In genomic region chr11:34909955-34910354, GRCh38 we compare ENCODE assay signal across 21 cellular contexts. TPM values are rescaled to one million over a fixed set of nuclear protein-coding genes. Genes with fewer than 3 reads are reported as not detected.
DNase-seq lines count a peak whose midpoint lies in the region; ATAC-seq and TF ChIP-seq lines count a peak whose summit lies in the region.
"Had no signal": no experiment of that assay in that cellular context is flagged by ENCODE, and none has a peak within 500 bp of the region (broad histone marks: within the 10 kb centered on the region; RNA-seq: fewer than 3 reads in every experiment).

No MANE protein-coding gene starts in this region.

- no peaks in the 10 kb centered on the region for H3K9me3 Mint-ChIP-seq in MCF 10A (ENCODE audit: unreplicated experiment)
- no peaks in the 10 kb centered on the region for H3K9me3 Mint-ChIP-seq in endothelial cell (ENCODE audit: unreplicated experiment)
- H3K9me3 Mint-ChIP-seq: natural killer cell treated with Interleukin-12 subunit alpha and Interleukin-12 subunit beta and Interleukin-15 and Interleukin-18, amount 100 ng/mL, for 72 hours had no signal

- H3K27me3 Mint-ChIP-seq in MCF 10A (ENCODE audit: insufficient read depth, unreplicated experiment) (no peaks in the 10 kb centered on the region), endothelial cell (ENCODE audit: unreplicated experiment) (peaks cover 2% of the 10 kb centered on the region)
- H3K27me3 Mint-ChIP-seq: natural killer cell treated with Interleukin-12 subunit alpha and Interleukin-12 subunit beta and Interleukin-15 and Interleukin-18, amount 100 ng/mL, for 72 hours had no signal

- H3K27ac Mint-ChIP-seq in MCF 10A (ENCODE audit: low read depth, unreplicated experiment), result no peak overlapping the region
- no peak overlapping the region for H3K27ac Mint-ChIP-seq in endothelial cell (ENCODE audit: unreplicated experiment)
- H3K27ac Mint-ChIP-seq: CD14-positive monocyte; natural killer cell treated with Interleukin-12 subunit alpha and Interleukin-12 subunit beta and Interleukin-15 and Interleukin-18, amount 100 ng/mL, for 72 hours had no signal

- peaks cover 1% of the 10 kb centered on the region for H3K4me1 Mint-ChIP-seq in MCF 10A (ENCODE audit: insufficient read depth, unreplicated experiment)
- H3K4me1 Mint-ChIP-seq in endothelial cell (ENCODE audit: unreplicated experiment), result peaks cover under 1% of the 10 kb centered on the region

- H3K36me3 Mint-ChIP-seq in MCF 10A (ENCODE audit: insufficient read depth, unreplicated experiment) (no peaks in the 10 kb centered on the region), endothelial cell (ENCODE audit: low read depth, unreplicated experiment) (peaks cover 13% of the 10 kb centered on the region)
- H3K36me3 Mint-ChIP-seq: natural killer cell treated with Interleukin-12 subunit alpha and Interleukin-12 subunit beta and Interleukin-15 and Interleukin-18, amount 100 ng/mL, for 72 hours had no signal

- H3K9me2 ChIP-seq in PC-9 (ENCODE audit: insufficient read depth), result no peaks in the 10 kb centered on the region; the same call in 1 of the 2 replicates

- dilution Hi-C loops in mammary epithelial cell (cut with HindIII; ENCODE audit: low sequenced_read_pairs), result loop anchor here (25.0 kb wide), 1 partner anchor 477 kb away; no protein-coding TSS in a partner anchor

- POLR2A ChIA-PET in MCF 10A (lab: Yijun Ruan, JAX), result interaction anchor here (1.3 kb wide), 1 partner anchor 8 kb away, joined by 3 read pairs; no protein-coding TSS in a partner anchor
- POLR2A ChIA-PET in PC-9 (lab: Charles Lee; ENCODE audit: unreplicated experiment), result no interaction called here

- H3K4me3 Mint-ChIP-seq in MCF 10A (ENCODE audit: unreplicated experiment) (no peak overlapping the region), endothelial cell (ENCODE audit: unreplicated experiment) (no peak overlapping the region)
- H3K4me3 Mint-ChIP-seq: CD14-positive monocyte; natural killer cell treated with Interleukin-12 subunit alpha and Interleukin-12 subunit beta and Interleukin-15 and Interleukin-18, amount 100 ng/mL, for 72 hours had no signal

- H3K27ac ChIP-seq in mammary epithelial cell (ENCODE audit: insufficient read depth, low read depth, low read length), result no peak overlapping the region
- peak overlapping the region; percentile 35; the same call in 1 of the 2 replicates for H3K27ac ChIP-seq in PC-9
- H3K27ac ChIP-seq in liver (ENCODE audit: low read depth in 1 of 2, low read length in 2 of 2), result peak overlapping the region in 1 of 2 donors; percentile 59
- H3K27ac ChIP-seq in upper lobe of right lung, result no peak overlapping the region
- H3K27ac ChIP-seq: vagina had no signal

- in situ Hi-C loops in mammary epithelial cell (cut with MboI; ENCODE audit: low sequenced_read_pairs in 2 of 2), result no loop called here

- H3F3A ChIP-seq in PC-9 (ENCODE audit: insufficient read depth, low read depth), result peaks cover 17% of the 10 kb centered on the region

- H3K4me2 ChIP-seq in mammary epithelial cell (ENCODE audit: insufficient read depth, low read depth, low read length) (no peak overlapping the region), PC-9 (peak overlapping the region; percentile 58)

- peak; percentile 28 to 58 for TF ChIP-seq RAD21 in liver (IDR thresholded peaks at IDR 0.05)

- no peaks in the 10 kb centered on the region for H4K20me1 ChIP-seq in mammary epithelial cell (ENCODE audit: insufficient read depth, low read length)
- H4K20me1 ChIP-seq in PC-9 (ENCODE audit: insufficient read depth), result no peaks in the 10 kb centered on the region

- DNase-seq in MCF 10A (ENCODE audit: unreplicated experiment) (peak; percentile 60), mammary epithelial cell (no peak), PC-9 (peak in 1 of 2 experiments; percentile 63), upper lobe of right lung (no peak), endothelial cell (ENCODE audit: low spot score) (no peak), AG20443 (ENCODE audit: low spot score) (no peak)
- DNase-seq: activated CD4-positive, alpha-beta T cell treated with anti-CD3 and anti-CD28 coated beads, Interleukin-2, amount 50 U/mL, for 1 hour; activated gamma-delta T cell; amygdala; caudate nucleus; DMS 273 treated with DMSO at 0.1 percent for 48 hours; foreskin melanocyte; NCI-H1930; NCI-H446 treated with DMSO at 0.1 percent for 48 hours; NK-92 treated with Interleukin-12 subunit alpha and Interleukin-12 subunit beta, amount 100 ng/mL, for 24 hours; stimulated activated CD4-positive, alpha-beta T cell treated with anti-CD3 and anti-CD28 coated beads, Interleukin-12 subunit alpha, Interleukin-12 subunit beta, amount 100 ng/mL, for 4 hours had no signal

- H3K4me1 ChIP-seq in mammary epithelial cell (ENCODE audit: insufficient read depth, low read length), result peaks cover 4% of the 10 kb centered on the region
- H3K4me1 ChIP-seq in PC-9 (replicated peaks; ENCODE audit: insufficient read depth), result peaks cover 26% of the 10 kb centered on the region
- H3K4me1 ChIP-seq in liver (ENCODE audit: control insufficient read depth in 4 of 4, insufficient read depth in 4 of 4, low read length in 3 of 4), result peaks cover 2 to 13% (median 5%) of the 10 kb centered on the region in 4 donors
- H3K4me1 ChIP-seq in upper lobe of right lung, result peaks cover 9% of the 10 kb centered on the region

- H2AFZ ChIP-seq in mammary epithelial cell (ENCODE audit: low read depth, low read length) (no peak overlapping the region), PC-9 (no peak overlapping the region)

- BruUV-seq in MCF 10A (replicated peaks; lab: Mats Ljungman, UMichigan), result no TSS peak
- no TSS peak for BruUV-seq in mammary epithelial cell (replicated peaks; lab: Mats Ljungman, UMichigan)
- BruUV-seq in PC-9 (replicated peaks; lab: Mats Ljungman, UMichigan), result no TSS peak

- H3K27me3 ChIP-seq in mammary epithelial cell (ENCODE audit: insufficient read depth, low read length), result no peaks in the 10 kb centered on the region
- H3K27me3 ChIP-seq in PC-9 (ENCODE audit: insufficient read depth, low read depth), result no peaks in the 10 kb centered on the region
- H3K27me3 ChIP-seq in liver (ENCODE audit: control insufficient read depth in 4 of 4, insufficient read depth in 4 of 4, low read length in 3 of 4), result no peaks in the 10 kb centered on the region
- no peaks in the 10 kb centered on the region for H3K27me3 ChIP-seq in upper lobe of right lung
- H3K27me3 ChIP-seq: vagina had no signal

- TF ChIP-seq CTCF in MCF 10A (IDR thresholded peaks at IDR 0.05; ENCODE audit: unreplicated experiment) (no peak), mammary epithelial cell (conservative IDR thresholded peaks at IDR 0.05 in 1 of 2, IDR thresholded peaks at IDR 0.05 in 1 of 2; ENCODE audit: extremely low read depth in 1 of 2, insufficient read depth in 1 of 2, low read depth in 1 of 2, low read length in 2 of 2) (no peak), PC-9 (conservative IDR thresholded peaks at IDR 0.05) (no peak), liver (IDR thresholded peaks at IDR 0.05; ENCODE audit: low read depth, low read length, missing input control) (no peak), upper lobe of right lung (IDR thresholded peaks at IDR 0.05) (no peak), endothelial cell (IDR thresholded peaks at IDR 0.05; ENCODE audit: unreplicated experiment) (no peak)

- H3K36me3 ChIP-seq in mammary epithelial cell (ENCODE audit: insufficient read depth, low read length) (no peaks in the 10 kb centered on the region), PC-9 (ENCODE audit: low read depth) (0 out of 2 replicates have a peak, but pooled peaks cover 8% of the 10 kb centered on the region), liver (ENCODE audit: control insufficient read depth in 4 of 4, insufficient read depth in 3 of 4, low read depth in 1 of 4, low read length in 3 of 4) (no peaks in the 10 kb centered on the region), upper lobe of right lung (no peaks in the 10 kb centered on the region)
- H3K36me3 ChIP-seq: vagina had no signal

- WGBS in mammary epithelial cell (ENCODE audit: low coverage, missing lambda C conversion rate), result 81% methylated on average over 4 of the region's 4 CpGs
- WGBS in liver, result 35% methylated on average over 4 of the region's 4 CpGs

- H3K9ac ChIP-seq in mammary epithelial cell (ENCODE audit: insufficient read depth, low read length) (no peak overlapping the region), liver (ENCODE audit: low read depth in 1 of 2, low read length in 2 of 2) (no peak overlapping the region)

- H3K79me2 ChIP-seq in mammary epithelial cell (ENCODE audit: insufficient read depth, low read length) (peaks cover 11% of the 10 kb centered on the region), PC-9 (ENCODE audit: low read depth) (peaks cover 31% of the 10 kb centered on the region)

- ATAC-seq in upper lobe of right lung (peak; percentile 88), GM19328 (IDR thresholded peaks at IDR 0.05; ENCODE audit: unreplicated experiment) (no peak)

- intact Hi-C loops in MCF 10A (cut with micrococcal nuclease), result no loop called here
- intact Hi-C loops in mammary epithelial cell (cut with micrococcal nuclease), result no loop called here
- intact Hi-C loops in PC-9 (cut with micrococcal nuclease; ENCODE audit: unreplicated experiment), result loop anchor here (10.0 kb wide), 1 partner anchor 805 kb away; the partner anchor contains the start of gene NAT10
- intact Hi-C loops in upper lobe of right lung (cut with DNase I), result no loop called here

- H3K9me3 ChIP-seq in mammary epithelial cell (replicated peaks; ENCODE audit: insufficient read depth, low read length), result no peaks in the 10 kb centered on the region
- H3K9me3 ChIP-seq in PC-9 (ENCODE audit: insufficient read depth, low read depth), result no peaks in the 10 kb centered on the region
- H3K9me3 ChIP-seq in liver (ENCODE audit: control insufficient read depth in 4 of 4, low read length in 3 of 4), result no peaks in the 10 kb centered on the region
- no peaks in the 10 kb centered on the region for H3K9me3 ChIP-seq in upper lobe of right lung
- H3K9me3 ChIP-seq: vagina had no signal

- CTCF ChIA-PET in MCF 10A (lab: Yijun Ruan, JAX) (interaction anchor here (1.2 to 2.8 kb wide), 4 partner anchors 11 to 544 kb away, joined by 4 to 15 read pairs (median 4); no protein-coding TSS in a partner anchor), mammary epithelial cell (lab: Charles Lee; ENCODE audit: low non-redundant PET) (no interaction called here), PC-9 (lab: Charles Lee) (no interaction called here)

- H3K4me3 ChIP-seq in mammary epithelial cell (replicated peaks in 1 of 3; ENCODE audit: insufficient read depth in 1 of 3, low read depth in 2 of 3, low read length in 3 of 3), result no peak overlapping the region
- H3K4me3 ChIP-seq in PC-9, result no peak overlapping the region
- no peak overlapping the region for H3K4me3 ChIP-seq in liver (ENCODE audit: low read depth in 1 of 3, low read length in 3 of 3)
- H3K4me3 ChIP-seq in upper lobe of right lung, result no peak overlapping the region
- H3K4me3 ChIP-seq: vagina had no signal

RNA-seq across cellular contexts. Expression of gene APIP, which starts 6.2 kb away (rescaled TPM):
- 32.4 and 36.9 TPM in 2 replicates for total RNA-seq in MCF 10A (2022)
- total RNA-seq in mammary epithelial cell, result 10 to 100 TPM; 10.7 to 19.0 TPM
- 8.0 TPM for polyA plus RNA-seq in mammary epithelial cell
- not detected for polyA minus RNA-seq in mammary epithelial cell
- total RNA-seq in PC-9 (2021), result 34.1 and 41.0 TPM in 2 replicates
- 10 to 100 TPM; 13.4 to 16.9 TPM for total RNA-seq in liver
- polyA plus RNA-seq in liver, result 10 to 100 TPM; 16.1 to 26.3 TPM
- 26.5 TPM for total RNA-seq in upper lobe of right lung
- 13.0 TPM for total RNA-seq in endothelial cell (ENCODE audit: unreplicated experiment)

RNA-seq across cellular contexts. Expression of gene PDHX, which starts 6.5 kb away (rescaled TPM):
- total RNA-seq in MCF 10A (2022) (35.5 and 35.9 TPM in 2 replicates), mammary epithelial cell (10 to 100 TPM; 25.2 to 33.4 TPM), PC-9 (2021) (44.7 and 47.0 TPM in 2 replicates), liver (10 to 100 TPM; 14.9 to 35.2 TPM), upper lobe of right lung (40.8 TPM), endothelial cell (ENCODE audit: unreplicated experiment) (31.8 TPM)
- polyA plus RNA-seq in mammary epithelial cell (17.0 TPM), liver (10 to 100 TPM; 22.6 to 25.5 TPM)
- polyA minus RNA-seq in mammary epithelial cell, result 23.2 TPM
